In the genomic region with DNA sequence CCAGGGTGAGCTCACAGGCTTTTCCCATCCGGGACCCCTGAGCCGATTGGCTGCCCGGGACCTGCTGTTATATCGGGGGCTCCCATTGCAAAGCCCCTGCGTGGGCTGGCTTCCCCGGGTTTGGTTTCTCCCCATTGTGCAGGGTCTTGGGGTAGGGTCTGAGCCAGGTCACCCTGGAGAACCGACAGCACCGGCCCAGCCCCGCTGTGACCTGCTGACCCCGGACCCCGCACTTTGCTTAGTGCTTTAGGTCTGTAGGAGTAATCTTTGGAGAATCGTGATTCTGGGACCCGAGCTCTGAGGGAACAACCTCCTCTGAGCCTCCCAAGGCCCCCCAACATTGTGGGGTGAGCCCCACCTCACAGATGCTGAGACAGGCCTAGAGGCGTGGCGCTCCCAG, we compare ENCODE assay signal across 35 cellular contexts.
"Had no signal": no experiment of that assay in that cellular context is flagged by ENCODE, and none has a peak within 500 bp of the region (broad histone marks: within the 10 kb centered on the region; RNA-seq: fewer than 3 reads in every experiment).

No MANE protein-coding gene starts in this region.

- H3K4me3 ChIP-seq: MG63 had no signal

- H3K9me3 ChIP-seq: MG63 had no signal

- DNase-seq: Karpas-422, Kasumi-1, MG63, MM.1S, MV-4-11, NCI-H1048, NCI-H1092, NCI-H1092 treated with DMSO at 0.1 percent for 48 hours, NCI-H1105, NCI-H1105 treated with DMSO at 0.1 percent for 48 hours, NCI-H1417, NCI-H1417 treated with DMSO at 0.1 percent for 48 hours, NCI-H1436, NCI-H1436 treated with DMSO at 0.1 percent for 48 hours, NCI-H146, NCI-H1694, NCI-H1694 treated with DMSO at 0.1 percent for 48 hours, NCI-H187, NCI-H187 treated with DMSO at 0.1 percent for 48 hours, NCI-H1930, NCI-H2029, NCI-H2029 treated with DMSO at 0.1 percent for 48 hours, NCI-H2081, NCI-H2081 treated with DMSO at 0.1 percent for 48 hours, NCI-H2107, NCI-H2171, NCI-H2171 treated with DMSO at 0.1 percent for 48 hours, NCI-H2227 treated with DMSO at 0.1 percent for 48 hours, NCI-H226, NCI-H345, NCI-H446, NCI-H446 treated with DMSO at 0.1 percent for 48 hours, NCI-H510A, NCI-H510A treated with DMSO at 0.1 percent for 48 hours, NCI-H524 treated with DMSO at 0.1 percent for 48 hours had no signal

- H3K27me3 ChIP-seq: MG63 had no signal

- H3K36me3 ChIP-seq: MG63 had no signal
